33 cellular contexts compared by ENCODE assay signal in genomic region chr18:36667811-36668210, GRCh38.
"Had no signal": no experiment of that assay in that cellular context is flagged by ENCODE, and none has a peak within 500 bp of the region (broad histone marks: within the 10 kb centered on the region; RNA-seq: fewer than 3 reads in every experiment).

No MANE protein-coding gene starts in this region.

- H3K36me3 ChIP-seq: WERI-Rb-1 had no signal

- H3K4me3 ChIP-seq: K562 had no signal

- H3K27ac ChIP-seq: WERI-Rb-1 had no signal

- DNase-seq: activated CD4-positive, alpha-beta memory T cell treated with anti-CD3 and anti-CD28 coated beads, Interleukin-2, amount 10 ng/mL, durations not matched to agents 7 days and 5 days; activated CD4-positive, alpha-beta T cell treated with anti-CD3 and anti-CD28 coated beads for 1 hour; activated CD4-positive, alpha-beta T cell treated with anti-CD3 and anti-CD28 coated beads for 48 hours; activated CD4-positive, CD25-positive, alpha-beta regulatory T cell; activated CD8-positive, alpha-beta memory T cell treated with anti-CD3 and anti-CD28 coated beads for 24 hours; activated CD8-positive, alpha-beta memory T cell treated with anti-CD3 and anti-CD28 coated beads, Interleukin-2, amount 10 ng/mL, durations not matched to agents 7 days and 5 days; activated CD8-positive, alpha-beta memory T cell treated with anti-CD3 and anti-CD28 coated beads, Interleukin-2, amount 50 U/mL, for 48 hours; activated effector memory CD4-positive, alpha-beta T cell treated with Interleukin-2 at 50 U/mL for 16 hours; activated naive CD4-positive, alpha-beta T cell treated with anti-CD3 and anti-CD28 coated beads, Interleukin-2, amount 10 ng/mL, durations not matched to agents 7 days and 5 days; activated naive CD8-positive, alpha-beta T cell treated with anti-CD3 and anti-CD28 coated beads, Interleukin-2, amount 50 U/mL, for 24 hours; activated T-cell treated with anti-CD3 and anti-CD28 coated beads, Interleukin-2, amount 50 U/mL, for 48 hours; anterior cingulate cortex; caudate nucleus; cerebellar nuclear complex; NCI-H1105; NCI-H1417 treated with DMSO at 0.1 percent for 48 hours; NCI-H187 treated with DMSO at 0.1 percent for 48 hours; NCI-H2081; NCI-H2171 treated with DMSO at 0.1 percent for 48 hours; NCI-H2227 treated with DMSO at 0.1 percent for 48 hours; NCI-H446; NCI-H524; NK-92 treated with Interleukin-12 subunit alpha and Interleukin-12 subunit beta, amount 100 ng/mL, for 24 hours; OCI-M1; SHP77; SW 1271; T-helper 1 cell; T-helper 2 cell; T-helper 9 cell; WERI-Rb-1 had no signal

- ATAC-seq: activated CD8-positive, alpha-beta memory T cell treated with anti-CD3 and anti-CD28 coated beads, Interleukin-2, amount 10 ng/mL, durations not matched to agents 7 days and 5 days; activated naive CD8-positive, alpha-beta T cell treated with anti-CD3 and anti-CD28 coated beads, Interleukin-2, amount 50 U/mL, for 24 hours; K562; Panc1; SK-N-SH treated with all-trans-retinoic acid at 6 μM for 48 hours had no signal
